In genomic region chr9:134059661-134060395, GRCh38 we compare ENCODE assay signal across 9 cellular contexts. TPM values are rescaled to one million over a fixed set of nuclear protein-coding genes. Genes with fewer than 3 reads are reported as not detected.
DNase-seq lines count a peak whose midpoint lies in the region; ATAC-seq and TF ChIP-seq lines count a peak whose summit lies in the region.
"Had no signal": no experiment of that assay in that cellular context is flagged by ENCODE, and none has a peak within 500 bp of the region (broad histone marks: within the 10 kb centered on the region; RNA-seq: fewer than 3 reads in every experiment).

No MANE protein-coding gene starts in this region.

- H3K4me3 ChIP-seq in right cardiac atrium (ENCODE audit: low read length): no peak overlapping the region
- no peak overlapping the region for H3K4me3 ChIP-seq in colonic mucosa

- H3K9me3 ChIP-seq in right cardiac atrium (ENCODE audit: control insufficient read depth, low read length): no peaks in the 10 kb centered on the region
- no peaks in the 10 kb centered on the region for H3K9me3 ChIP-seq in colonic mucosa

- TF ChIP-seq CTCF in colonic mucosa (IDR thresholded peaks at IDR 0.05): no peak

- no peaks in the 10 kb centered on the region for H3K36me3 ChIP-seq in colonic mucosa

- peak overlapping the region in 1 of 2 donors; percentile 30 for H3K9ac ChIP-seq in colonic mucosa (ENCODE audit: low read depth in 2 of 2, low read length in 2 of 2)

- no peak overlapping the region for H3K27ac Mint-ChIP-seq in memory B cell

- H3K4me3 Mint-ChIP-seq in memory B cell: peak overlapping the region; percentile 50

- ATAC-seq in right cardiac atrium (no peak), Right ventricle myocardium inferior (no peak), HG02973 (IDR thresholded peaks at IDR 0.05; ENCODE audit: unreplicated experiment) (peak; percentile 54), memory B cell (ENCODE audit: low read depth) (peak; percentile 99)

- peak in 2 of 3 donors; percentile 66 to 69 for DNase-seq in right cardiac atrium
- DNase-seq in Right ventricle myocardium inferior (ENCODE audit: missing footprints): no peak
- peak; percentile 93 for DNase-seq in SKM-1 treated with dmso at 0.1 percent for 144 hours (lab: John Stamatoyannopoulos, UW; ENCODE audit: unreplicated experiment)
- peak; percentile 61 to 70 for DNase-seq in memory B cell (ENCODE audit: low spot score in 2 of 2)
- DNase-seq in colonic mucosa: no peak
- no peak for DNase-seq in COR-L47 (lab: John Stamatoyannopoulos, UW)
- no peak for DNase-seq in NCI-H2081 (lab: John Stamatoyannopoulos, UW)

- no peaks in the 10 kb centered on the region for H3K36me3 Mint-ChIP-seq in memory B cell

- no peaks in the 10 kb centered on the region for H3K27me3 Mint-ChIP-seq in memory B cell
- H3K27me3 Mint-ChIP-seq: CD8-positive, alpha-beta memory T cell had no signal

- H3K27me3 ChIP-seq in right cardiac atrium (ENCODE audit: control insufficient read depth, insufficient read depth): no peaks in the 10 kb centered on the region
- H3K27me3 ChIP-seq in colonic mucosa: no peaks in the 10 kb centered on the region

- no peak overlapping the region for H3K27ac ChIP-seq in right cardiac atrium (ENCODE audit: low read length)
- H3K27ac ChIP-seq in colonic mucosa: no peak overlapping the region

- H3K4me1 ChIP-seq in right cardiac atrium (ENCODE audit: control insufficient read depth, insufficient read depth, low read length) (peaks cover 22% of the 10 kb centered on the region), colonic mucosa (peaks cover 15% of the 10 kb centered on the region)

- intact Hi-C loops in right cardiac atrium (cut with DNase I): no loop called here
- intact Hi-C loops in Right ventricle myocardium inferior (cut with DNase I): no loop called here
- intact Hi-C loops in colonic mucosa (cut with DNase I): no loop called here

- peaks cover 34% of the 10 kb centered on the region for H3K4me1 Mint-ChIP-seq in memory B cell

- H3K9me3 Mint-ChIP-seq in memory B cell: no peaks in the 10 kb centered on the region
- H3K9me3 Mint-ChIP-seq: CD8-positive, alpha-beta memory T cell had no signal

- 80% methylated on average over 17 of the region's 17 CpGs for WGBS in right cardiac atrium

RNA-seq across cellular contexts. Expression of gene BRD3, which starts 8.0 kb away (rescaled TPM):
- 10 to 100 TPM; 27.4 to 37.3 (median 31.5) TPM for total RNA-seq in right cardiac atrium
- polyA plus RNA-seq in right cardiac atrium: 13.0 TPM
- total RNA-seq in Right ventricle myocardium inferior: 31.6 TPM
- total RNA-seq in colonic mucosa: 10 to 100 TPM; 26.8 to 50.9 TPM

RNA-seq across cellular contexts. Expression of gene BRD3OS, which starts 34.5 kb away (rescaled TPM):
- total RNA-seq in right cardiac atrium (10 to 100 TPM in 3 of 4 donors, 1 to 10 TPM in 1; 9.2 to 12.1 (median 11.2) TPM), Right ventricle myocardium inferior (6.2 TPM), colonic mucosa (1 to 10 TPM; 5.2 to 6.9 TPM)
- polyA plus RNA-seq in right cardiac atrium: 4.7 TPM

Comparison
In these comparisons a context has a peak if more than half of its experiments do, and no peak if none do; other contexts are left out.
1. DNase-seq: peak in right cardiac atrium (2 of 3), SKM-1 treated with dmso at 0.1 percent for 144 hours (single experiment) and memory B cell (2 of 2); none in Right ventricle myocardium inferior (single experiment), colonic mucosa (single experiment), COR-L47 (single experiment) and NCI-H2081 (0 of 2).
2. ATAC-seq: peak in HG02973 (single experiment) and memory B cell (single experiment); none in right cardiac atrium (0 of 2) and Right ventricle myocardium inferior (single experiment).